12 cellular contexts compared by ENCODE assay signal in the genomic region with DNA sequence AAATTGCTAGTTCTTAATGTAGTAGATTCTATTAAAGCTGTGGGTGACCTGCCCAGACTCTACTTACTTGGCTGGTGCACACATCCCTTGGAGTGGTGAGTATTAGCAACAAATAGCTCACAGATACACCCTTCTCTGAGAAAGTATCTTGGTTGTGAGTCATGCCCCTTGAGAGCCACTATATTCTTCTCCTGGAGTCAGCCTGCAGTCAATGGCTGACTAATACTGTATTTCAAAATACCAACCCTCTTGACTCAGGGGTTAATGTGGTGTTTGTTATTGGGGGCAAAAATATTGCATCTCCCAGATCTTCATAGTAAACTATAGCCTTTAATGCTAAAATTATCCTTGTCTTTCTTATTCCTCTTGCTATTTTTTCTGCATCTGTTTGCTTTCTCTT.
DNase-seq lines count a peak whose midpoint lies in the region; ATAC-seq and TF ChIP-seq lines count a peak whose summit lies in the region.
"Had no signal": no experiment of that assay in that cellular context is flagged by ENCODE, and none has a peak within 500 bp of the region (broad histone marks: within the 10 kb centered on the region; RNA-seq: fewer than 3 reads in every experiment).

No MANE protein-coding gene starts in this region.

- no peak overlapping the region for H2BK5ac ChIP-seq in mesendoderm (ENCODE audit: low read length)

- no peak overlapping the region for H3K23ac ChIP-seq in mesendoderm (ENCODE audit: low read length)

- H4K5ac ChIP-seq in mesendoderm (ENCODE audit: low read length) = no peak overlapping the region

- H3K9me3 ChIP-seq in MG63 = no peaks in the 10 kb centered on the region
- no peaks in the 10 kb centered on the region for H3K9me3 ChIP-seq in mammary epithelial cell (replicated peaks; ENCODE audit: insufficient read depth, low read length)
- H3K9me3 ChIP-seq in sigmoid colon = no peaks in the 10 kb centered on the region

- TF ChIP-seq POLR2A in sigmoid colon (IDR thresholded peaks at IDR 0.05) = no peak

- peak overlapping the region; percentile 32 for H3K27ac ChIP-seq in mammary epithelial cell (ENCODE audit: insufficient read depth, low read depth, low read length)
- H3K27ac ChIP-seq in mesendoderm (ENCODE audit: low read depth, low read length) = no peak overlapping the region
- H3K27ac ChIP-seq in sigmoid colon = no peak overlapping the region
- H3K27ac ChIP-seq: cardiac muscle cell had no signal

- intact Hi-C loops in mammary epithelial cell (cut with micrococcal nuclease) = loop anchor here (10.0 kb wide), 1 partner anchor 125 kb away; no protein-coding TSS in a partner anchor
- intact Hi-C loops in sigmoid colon (cut with DNase I) = no loop called here

- dilution Hi-C loops in mammary epithelial cell (cut with HindIII; ENCODE audit: low sequenced_read_pairs) = no loop called here

- no peak overlapping the region for H2BK15ac ChIP-seq in mesendoderm (replicated peaks; ENCODE audit: low read depth)

- no peaks in the 10 kb centered on the region for H3K79me2 ChIP-seq in mammary epithelial cell (ENCODE audit: insufficient read depth, low read length)
- no peaks in the 10 kb centered on the region for H3K79me2 ChIP-seq in mesendoderm (ENCODE audit: control insufficient read depth, insufficient read depth, low read length)

- H3K18ac ChIP-seq in mesendoderm (ENCODE audit: low read length) = no peak overlapping the region

- H3K4me2 ChIP-seq in mammary epithelial cell (ENCODE audit: insufficient read depth, low read depth, low read length) (no peak overlapping the region), mesendoderm (ENCODE audit: low read length) (no peak overlapping the region)

- H3K4me3 ChIP-seq in MG63 (no peak overlapping the region), mammary epithelial cell (replicated peaks in 1 of 3; ENCODE audit: insufficient read depth in 1 of 3, low read depth in 2 of 3, low read length in 3 of 3) (no peak overlapping the region), mesendoderm (ENCODE audit: low read length) (no peak overlapping the region), sigmoid colon (no peak overlapping the region)
- H3K4me3 ChIP-seq: cardiac muscle cell had no signal

- H3K36me3 ChIP-seq in MG63 = no peaks in the 10 kb centered on the region
- H3K36me3 ChIP-seq in mammary epithelial cell (ENCODE audit: insufficient read depth, low read length) = no peaks in the 10 kb centered on the region
- no peaks in the 10 kb centered on the region for H3K36me3 ChIP-seq in mesendoderm (ENCODE audit: control insufficient read depth, insufficient read depth, low read length)
- H3K36me3 ChIP-seq in sigmoid colon = no peaks in the 10 kb centered on the region
- H3K36me3 ChIP-seq: cardiac muscle cell had no signal

- no peaks in the 10 kb centered on the region for H3K79me1 ChIP-seq in mesendoderm (ENCODE audit: low read length)

- no peak overlapping the region for H3K9ac ChIP-seq in mammary epithelial cell (ENCODE audit: insufficient read depth, low read length)
- H3K9ac ChIP-seq in mesendoderm (ENCODE audit: low read length) = no peak overlapping the region

- in situ Hi-C loops in mammary epithelial cell (cut with MboI; ENCODE audit: low sequenced_read_pairs in 2 of 2) = no loop called here

- CTCF ChIA-PET in mammary epithelial cell (lab: Charles Lee; ENCODE audit: low non-redundant PET) = interaction anchor here (0.6 kb wide), 1 partner anchor 1363 kb away, joined by 4 read pairs; no protein-coding TSS in a partner anchor

- H2AK5ac ChIP-seq in mesendoderm (ENCODE audit: low read length) = no peak overlapping the region

- DNase-seq in AG09319 (ENCODE audit: extremely low read depth, low read depth) (peak; percentile 54), MG63 (peak; percentile 72), mammary epithelial cell (peak; percentile 93), mesendoderm (peak; percentile 38), cerebellar cortex (ENCODE audit: low spot score) (no peak), sigmoid colon (no peak), SHP77 (lab: John Stamatoyannopoulos, UW) (no peak)
- DNase-seq: activated CD8-positive, alpha-beta T cell treated with anti-CD3 and anti-CD28 coated beads, Interleukin-2, amount 10 ng/mL, durations not matched to agents 7 days and 5 days; NCI-H187; occipital lobe had no signal

- no TSS peak for BruUV-seq in mammary epithelial cell (replicated peaks; lab: Mats Ljungman, UMichigan)

- ATAC-seq in GM21723 (IDR thresholded peaks at IDR 0.05; ENCODE audit: unreplicated experiment) = no peak
- ATAC-seq: activated CD8-positive, alpha-beta T cell treated with anti-CD3 and anti-CD28 coated beads, Interleukin-2, amount 10 ng/mL, durations not matched to agents 7 days and 5 days had no signal

- no peak overlapping the region for H2BK120ac ChIP-seq in mesendoderm (ENCODE audit: low read depth, low read length)

- H3K27me3 ChIP-seq in MG63 (no peaks in the 10 kb centered on the region), mammary epithelial cell (ENCODE audit: insufficient read depth, low read length) (no peaks in the 10 kb centered on the region), mesendoderm (ENCODE audit: insufficient read depth, low read length, poor library complexity) (no peaks in the 10 kb centered on the region), sigmoid colon (no peaks in the 10 kb centered on the region)
- H3K27me3 ChIP-seq: cardiac muscle cell had no signal

- no peak overlapping the region for H2AFZ ChIP-seq in mammary epithelial cell (ENCODE audit: low read depth, low read length)

- H3K56ac ChIP-seq in mesendoderm (ENCODE audit: low read length) = no peak overlapping the region

- H4K20me1 ChIP-seq in mammary epithelial cell (ENCODE audit: insufficient read depth, low read length) = no peaks in the 10 kb centered on the region

- TF ChIP-seq CTCF in AG09319 (IDR thresholded peaks at IDR 0.05; ENCODE audit: low read depth, low read length) (no peak), mammary epithelial cell (conservative IDR thresholded peaks at IDR 0.05 in 1 of 2, IDR thresholded peaks at IDR 0.05 in 1 of 2; ENCODE audit: extremely low read depth in 1 of 2, insufficient read depth in 1 of 2, low read depth in 1 of 2, low read length in 2 of 2) (no peak), sigmoid colon (IDR thresholded peaks at IDR 0.05) (no peak)

- no peak for TF ChIP-seq EP300 in sigmoid colon (IDR thresholded peaks at IDR 0.05)

- no peak overlapping the region for H4K8ac ChIP-seq in mesendoderm (ENCODE audit: low read depth, low read length)

- no peak overlapping the region for H3K4ac ChIP-seq in mesendoderm (ENCODE audit: low read depth, low read length)

- H3K4me1 ChIP-seq in mammary epithelial cell (ENCODE audit: insufficient read depth, low read length) (peaks cover 10% of the 10 kb centered on the region), mesendoderm (ENCODE audit: control insufficient read depth, low read depth, low read length) (no peaks in the 10 kb centered on the region), sigmoid colon (no peaks in the 10 kb centered on the region)

Comparison
In these comparisons a context has a peak if more than half of its experiments do, and no peak if none do; other contexts are left out.
1. DNase-seq: peak in AG09319 (single experiment), MG63 (single experiment), mammary epithelial cell (single experiment) and mesendoderm (single experiment); none in cerebellar cortex (single experiment), sigmoid colon (single experiment) and SHP77 (0 of 2).